Comparison of ENCODE assay signal across 8 cellular contexts in the genomic region with DNA sequence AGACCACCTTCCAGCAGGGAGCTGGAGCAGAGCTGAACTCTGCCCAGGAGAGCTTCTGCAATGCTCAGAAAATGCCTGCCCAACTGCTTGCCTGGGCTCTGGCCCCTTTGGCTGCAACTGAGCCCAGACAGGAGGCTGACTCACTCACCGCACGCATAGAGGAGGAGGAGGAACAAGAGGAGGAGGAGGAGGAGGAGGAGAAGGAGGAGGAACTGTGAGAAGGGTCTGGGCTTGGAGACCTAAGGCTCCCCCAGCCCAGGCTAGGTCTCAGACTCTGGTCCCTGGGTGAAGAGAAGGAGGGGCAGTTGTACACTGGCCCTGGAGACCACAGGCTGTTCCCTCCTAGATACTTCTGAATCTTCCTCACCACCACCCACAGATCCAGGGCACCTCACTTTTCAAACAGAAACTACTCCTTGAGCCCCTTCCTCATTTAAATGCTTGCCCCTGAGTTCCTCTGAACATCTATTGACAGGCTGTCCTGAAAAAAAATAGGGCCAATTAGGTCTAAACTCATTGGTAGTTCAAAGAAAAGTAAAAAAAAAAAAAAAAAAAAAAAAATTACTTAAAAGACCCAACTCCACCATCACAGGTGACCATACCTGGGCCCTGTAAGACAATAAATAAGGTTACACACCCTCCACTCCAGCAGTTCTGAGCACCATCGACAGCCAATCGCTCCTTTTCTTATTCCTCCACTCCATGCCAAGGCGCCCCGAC. TPM values are rescaled to one million over a fixed set of nuclear protein-coding genes. Genes with fewer than 3 reads are reported as not detected.
DNase-seq lines count a peak whose midpoint lies in the region; ATAC-seq and TF ChIP-seq lines count a peak whose summit lies in the region.

No MANE protein-coding gene starts in this region.

- peaks cover 1% of the 10 kb centered on the region for H3K36me3 Mint-ChIP-seq in progenitor cell of endocrine pancreas (ENCODE audit: insufficient read depth)

- peaks cover 54% of the 10 kb centered on the region for H3K4me1 ChIP-seq in PC-9 (replicated peaks; ENCODE audit: insufficient read depth)

- H3F3A ChIP-seq in PC-9 (ENCODE audit: insufficient read depth, low read depth) = peaks cover 30% of the 10 kb centered on the region

- H3K27ac ChIP-seq in PC-9 = peak overlapping the region; percentile 45

- no peak overlapping the region for H3K27ac Mint-ChIP-seq in progenitor cell of endocrine pancreas

- no peaks in the 10 kb centered on the region for H4K20me1 ChIP-seq in PC-9 (ENCODE audit: insufficient read depth)

- no peaks in the 10 kb centered on the region; the same call in 1 of the 2 replicates for H3K36me3 ChIP-seq in PC-9 (ENCODE audit: low read depth)

- DNase-seq in GM10266 (ENCODE audit: extremely low spot score) (peak; percentile 29), PC-9 (peak; percentile 68), activated T-helper 1 cell treated with Interleukin-2 at 50 U/mL for 16 hours (ENCODE audit: low read depth) (peak; percentile 44), foreskin melanocyte (peak; percentile 38), progenitor cell of endocrine pancreas (ENCODE audit: low spot score, unreplicated experiment) (no peak)

- H3K27me3 Mint-ChIP-seq in progenitor cell of endocrine pancreas = peaks cover 81% of the 10 kb centered on the region

- peak overlapping the region; percentile 83 for H2AFZ ChIP-seq in PC-9

- intact Hi-C loops in PC-9 (cut with micrococcal nuclease; ENCODE audit: unreplicated experiment) = loop anchor here (5.0 to 10.0 kb wide), 3 partner anchors 121 to 713 kb away; a partner anchor contains a TSS

- peaks cover 6% of the 10 kb centered on the region for H3K4me1 Mint-ChIP-seq in progenitor cell of endocrine pancreas (ENCODE audit: low read depth)

- BruUV-seq in PC-9 (replicated peaks; lab: Mats Ljungman, UMichigan) = TSS peak; percentile 35

- TF ChIP-seq CTCF in GM10266 (IDR thresholded peaks at IDR 0.05; ENCODE audit: control insufficient read depth, insufficient read depth, low read depth, missing control alignments) (no peak), PC-9 (conservative IDR thresholded peaks at IDR 0.05) (no peak), progenitor cell of endocrine pancreas (IDR thresholded peaks at IDR 0.05; ENCODE audit: unreplicated experiment) (no peak)

- POLR2A ChIA-PET in PC-9 (lab: Charles Lee; ENCODE audit: unreplicated experiment) = interaction anchor here (0.9 to 1.0 kb wide), 2 partner anchors 43 to 45 kb away, joined by 6 read pairs; no protein-coding TSS in a partner anchor

- ATAC-seq in HG03469 (IDR thresholded peaks at IDR 0.05; ENCODE audit: unreplicated experiment) (no peak), GM18858 (IDR thresholded peaks at IDR 0.05; ENCODE audit: unreplicated experiment) (no peak), HG02763 (IDR thresholded peaks at IDR 0.05; ENCODE audit: unreplicated experiment) (no peak)

- H3K9me3 Mint-ChIP-seq in progenitor cell of endocrine pancreas (ENCODE audit: low read depth) = no peaks in the 10 kb centered on the region

- CTCF ChIA-PET in PC-9 (lab: Charles Lee) = interaction anchor here (1.0 to 2.3 kb wide), 2 partner anchors 43 to 254 kb away, joined by 3 to 12 read pairs; no protein-coding TSS in a partner anchor

- peak overlapping the region; percentile 77 for H3K4me3 Mint-ChIP-seq in progenitor cell of endocrine pancreas (ENCODE audit: low read depth)

- peak overlapping the region; percentile 99 for H3K4me2 ChIP-seq in PC-9

- no peaks in the 10 kb centered on the region for H3K9me3 ChIP-seq in PC-9 (ENCODE audit: insufficient read depth, low read depth)

- H3K27me3 ChIP-seq in PC-9 (ENCODE audit: insufficient read depth, low read depth) = no peaks in the 10 kb centered on the region

- H3K4me3 ChIP-seq in PC-9 = peak overlapping the region; percentile 81

- H3K9me2 ChIP-seq in PC-9 (ENCODE audit: insufficient read depth) = no peaks in the 10 kb centered on the region

- H3K79me2 ChIP-seq in PC-9 (ENCODE audit: low read depth) = peaks cover 32% of the 10 kb centered on the region

RNA-seq across cellular contexts. Expression of a gene that starts 0.7 kb away (rescaled TPM):
- total RNA-seq in PC-9 (2021) (7.5 and 12.3 TPM in 2 replicates), progenitor cell of endocrine pancreas (0.31 and 0.38 TPM in 2 replicates)

RNA-seq across cellular contexts. Expression of a gene that starts 59.3 kb away (rescaled TPM):
- total RNA-seq in PC-9 (2021) (99.4 and 100 TPM in 2 replicates), progenitor cell of endocrine pancreas (76.1 and 83.9 TPM in 2 replicates)
